15 cellular contexts compared by ENCODE assay signal in the genomic region with DNA sequence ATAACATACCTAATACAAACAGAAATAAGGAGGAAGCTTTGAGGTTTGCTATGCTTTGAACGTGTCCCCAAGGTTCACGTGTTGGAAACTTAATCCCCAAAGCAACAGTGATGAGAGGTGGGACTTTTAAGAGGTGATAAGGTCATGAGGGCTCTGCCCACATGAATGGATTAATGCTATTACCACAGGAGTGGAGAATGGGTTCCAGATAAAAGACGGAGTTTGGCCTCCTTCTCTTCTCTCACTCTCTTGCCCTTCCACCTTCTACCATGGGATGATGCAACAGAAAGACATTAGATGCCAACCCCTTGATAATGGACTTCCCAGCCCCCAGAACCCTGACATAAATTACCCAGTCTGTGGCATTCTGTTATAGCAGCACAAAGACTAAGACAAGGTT. TPM values are rescaled to one million over a fixed set of nuclear protein-coding genes. Genes with fewer than 3 reads are reported as not detected.
A peak's percentile ranks its signal among the peaks of the same experiment; 100 is the strongest.
DNase-seq lines count a peak whose midpoint lies in the region; ATAC-seq and TF ChIP-seq lines count a peak whose summit lies in the region.
"Had no signal": no experiment of that assay in that cellular context is flagged by ENCODE, and none has a peak within 500 bp of the region (broad histone marks: within the 10 kb centered on the region; RNA-seq: fewer than 3 reads in every experiment).

No MANE protein-coding gene starts in this region.

- H3K4me3 Mint-ChIP-seq in Calu3 (ENCODE audit: low read depth, unreplicated experiment) = peak overlapping the region; percentile 98
- H3K4me3 Mint-ChIP-seq in IgD-negative memory B cell = peak overlapping the region in 3 of 4 donors; percentile 58 to 81 (median 70)
- peak overlapping the region; percentile 10 for H3K4me3 Mint-ChIP-seq in natural killer cell
- H3K4me3 Mint-ChIP-seq: activated naive CD4-positive, alpha-beta T cell treated with anti-CD3 and anti-CD28 coated beads, Interleukin-2, amount 10 ng/mL, durations not matched to agents 7 days and 5 days; stimulated activated naive B cell treated with anti-CD40 and anti-IgM and Interleukin-4, amounts not matched to agents 10 μg/mL and 1 μg/mL and 100 μg/mL, for 72 hours had no signal

- H3K36me3 Mint-ChIP-seq in Calu3 (ENCODE audit: insufficient read depth, unreplicated experiment) = peaks cover 96% of the 10 kb centered on the region
- peaks cover 14% of the 10 kb centered on the region for H3K36me3 Mint-ChIP-seq in IgD-negative memory B cell
- H3K36me3 Mint-ChIP-seq in natural killer cell = no peaks in the 10 kb centered on the region

- CTCF ChIA-PET in Calu3 (lab: Charles Lee) = interaction anchor here (1.0 to 1.4 kb wide), 2 partner anchors 9 to 11 kb away, joined by 4 to 7 read pairs; no protein-coding TSS in a partner anchor

- H3K27me3 ChIP-seq in adipocyte (replicated peaks; ENCODE audit: control insufficient read depth, insufficient read depth, low read length) = no peaks in the 10 kb centered on the region

- H3K9ac ChIP-seq in adipocyte (ENCODE audit: low read length) = no peak overlapping the region

- H3K4me1 ChIP-seq in adipocyte (ENCODE audit: control insufficient read depth, insufficient read depth, low read length) = peaks cover 62% of the 10 kb centered on the region

- peak overlapping the region; percentile 10 for H3K4me3 ChIP-seq in adipocyte (ENCODE audit: low read length)

- TF ChIP-seq CTCF in Calu3 (IDR thresholded peaks at IDR 0.05; ENCODE audit: unreplicated experiment) (no peak), natural killer cell (IDR thresholded peaks at IDR 0.05) (no peak)

- H3K36me3 ChIP-seq in adipocyte (ENCODE audit: control insufficient read depth, insufficient read depth, low read length, severe bottlenecking) = peaks cover 3% of the 10 kb centered on the region

- peaks cover 62% of the 10 kb centered on the region for H3K4me1 Mint-ChIP-seq in Calu3 (ENCODE audit: low read depth, unreplicated experiment)
- peaks cover 56 to 68% (median 58%) of the 10 kb centered on the region in 3 donors for H3K4me1 Mint-ChIP-seq in IgD-negative memory B cell
- peaks cover 75 to 83% of the 10 kb centered on the region in 2 donors for H3K4me1 Mint-ChIP-seq in natural killer cell

- H3K27me3 Mint-ChIP-seq in Calu3 (ENCODE audit: unreplicated experiment) (no peaks in the 10 kb centered on the region), IgD-negative memory B cell (no peaks in the 10 kb centered on the region), natural killer cell (ENCODE audit: low read depth in 2 of 2) (no peaks in the 10 kb centered on the region)
- H3K27me3 Mint-ChIP-seq: activated naive CD4-positive, alpha-beta T cell treated with anti-CD3 and anti-CD28 coated beads, Interleukin-2, amount 10 ng/mL, durations not matched to agents 7 days and 5 days; stimulated activated naive B cell treated with anti-CD40 and anti-IgM and Interleukin-4, amounts not matched to agents 10 μg/mL and 1 μg/mL and 100 μg/mL, for 72 hours had no signal

- H3K27ac Mint-ChIP-seq in Calu3 (ENCODE audit: unreplicated experiment) (peak overlapping the region; percentile 97), IgD-negative memory B cell (peak overlapping the region; percentile 44 to 88 (median 86)), natural killer cell (peak overlapping the region; percentile 73 to 86)
- H3K27ac Mint-ChIP-seq: activated naive CD4-positive, alpha-beta T cell treated with anti-CD3 and anti-CD28 coated beads, Interleukin-2, amount 10 ng/mL, durations not matched to agents 7 days and 5 days; stimulated activated naive B cell treated with anti-CD40 and anti-IgM and Interleukin-4, amounts not matched to agents 10 μg/mL and 1 μg/mL and 100 μg/mL, for 72 hours had no signal

- no TSS peak for BruUV-seq in Calu3 (replicated peaks; lab: Mats Ljungman, UMichigan)

- H3K9me3 Mint-ChIP-seq in Calu3 (ENCODE audit: low read depth, unreplicated experiment) (no peaks in the 10 kb centered on the region), IgD-negative memory B cell (no peaks in the 10 kb centered on the region), natural killer cell (no peaks in the 10 kb centered on the region)
- H3K9me3 Mint-ChIP-seq: activated naive CD4-positive, alpha-beta T cell treated with anti-CD3 and anti-CD28 coated beads, Interleukin-2, amount 10 ng/mL, durations not matched to agents 7 days and 5 days; stimulated activated naive B cell treated with anti-CD40 and anti-IgM and Interleukin-4, amounts not matched to agents 10 μg/mL and 1 μg/mL and 100 μg/mL, for 72 hours had no signal

- peak in 2 of 3 donors; percentile 44 to 47 for ATAC-seq in natural killer cell
- no peak for ATAC-seq in left cardiac atrium
- ATAC-seq in HG03469 (IDR thresholded peaks at IDR 0.05; ENCODE audit: unreplicated experiment) = no peak
- ATAC-seq: left ventricle myocardium superior had no signal

- intact Hi-C loops in Calu3 (cut with micrococcal nuclease; ENCODE audit: unreplicated experiment) = no loop called here
- intact Hi-C loops in natural killer cell (cut with micrococcal nuclease) = loop anchor here (5.0 to 10.0 kb wide), 2 partner anchors 34 to 186 kb away; no protein-coding TSS in a partner anchor
- intact Hi-C loops in left cardiac atrium (cut with DNase I) = loop anchor here in 1 of 2 donors (10.0 kb wide), 1 partner anchor 56 kb away; no protein-coding TSS in a partner anchor

- no peaks in the 10 kb centered on the region for H3K9me3 ChIP-seq in adipocyte (ENCODE audit: control insufficient read depth, low read length)

- DNase-seq in Calu3 = no peak
- DNase-seq in adipocyte (ENCODE audit: low read depth) = no peak
- DNase-seq in natural killer cell = no peak
- DNase-seq in AG08396 (ENCODE audit: low spot score) = no peak
- no peak for DNase-seq in left cardiac atrium
- no peak for DNase-seq in activated naive CD4-positive, alpha-beta T cell (lab: John Stamatoyannopoulos, UW)
- DNase-seq: activated naive CD4-positive, alpha-beta T cell treated with anti-CD3 and anti-CD28 coated beads, Interleukin-2, amount 10 ng/mL, durations not matched to agents 7 days and 5 days; COR-L47; cortex of kidney; left ventricle myocardium superior; NCI-H446; SHP77 treated with DMSO at 0.1 percent for 48 hours; stimulated activated naive B cell treated with anti-CD40 and anti-IgM and Interleukin-4, amounts not matched to agents 10 μg/mL and 1 μg/mL and 100 μg/mL, for 72 hours had no signal

RNA-seq across cellular contexts. Expression of gene ITGB1, which starts 9.6 kb away (rescaled TPM):
- total RNA-seq in Calu3 (2022) = 1,388 and 1,455 TPM in 2 replicates
- 394 TPM for polyA plus RNA-seq in IgD-negative memory B cell
- 100 to 1,000 TPM; 175 to 280 (median 202) TPM for total RNA-seq in natural killer cell
- total RNA-seq in left cardiac atrium = 100 to 1,000 TPM; 462 to 660 TPM

Comparison
In these comparisons a context has a peak if more than half of its experiments do, and no peak if none do; other contexts are left out.
1. H3K4me3 Mint-ChIP-seq: peak in every context shown above with its lines; median percentile 98 in Calu3; 70 in IgD-negative memory B cell; 10 in natural killer cell.
2. ATAC-seq: peak in natural killer cell (2 of 3); none in left cardiac atrium (0 of 2) and HG03469 (single experiment).
3. Peak in every context shown above with its lines, with median percentiles within 50 percentile points of each other: H3K27ac Mint-ChIP-seq.